Comparison of ENCODE assay signal across 1 cellular context in genomic region chr22:24156915-24157782, GRCh38.
TF ChIP-seq lines count a peak whose summit lies in the region.

No MANE protein-coding gene starts in this region.

TF ChIP-seq in HEK293, 187 proteins besides CTCF, POLR2A, EP300 and RAD21 (continued from another document):
- TF ChIP-seq ZNF658 (tag by site-specific recombination; IDR thresholded peaks at IDR 0.05) (no peak), ZSCAN23 (tag by site-specific recombination; IDR thresholded peaks at IDR 0.05) (no peak), MZF1 (tag by site-specific recombination; IDR thresholded peaks at IDR 0.05; ENCODE audit: borderline replicate concordance) (no peak), ZNF843 (tag by site-specific recombination; IDR thresholded peaks at IDR 0.05) (no peak), ZBTB8A (tag by site-specific recombination; IDR thresholded peaks at IDR 0.05) (0 out of 2 replicates have a peak, but pooled peaks have one; percentile 47), SCRT2 (tag by site-specific recombination; IDR thresholded peaks at IDR 0.05) (peak; percentile 89), ZBTB48 (tag by site-specific recombination; IDR thresholded peaks at IDR 0.05) (peak; percentile 80), ZSCAN18 (tag by site-specific recombination; IDR thresholded peaks at IDR 0.05) (no peak), ZNF488 (tag by site-specific recombination; IDR thresholded peaks at IDR 0.05) (no peak), ZBTB44 (tag by site-specific recombination; IDR thresholded peaks at IDR 0.05) (no peak; the same call in 1 of the 2 replicates), KLF17 (tag by site-specific recombination; IDR thresholded peaks at IDR 0.05) (peak; percentile 80), ZBTB17 (tag by site-specific recombination; IDR thresholded peaks at IDR 0.05) (peak; percentile 58; the same call in 1 of the 2 replicates), ZXDB (tag by site-specific recombination; IDR thresholded peaks at IDR 0.05) (0 out of 2 replicates have a peak, but pooled peaks have one; percentile 57)
